8 cellular contexts compared by ENCODE assay signal in genomic region chr17:78923660-78924453, GRCh38. TPM values are rescaled to one million over a fixed set of nuclear protein-coding genes. Genes with fewer than 3 reads are reported as not detected.
DNase-seq lines count a peak whose midpoint lies in the region; ATAC-seq and TF ChIP-seq lines count a peak whose summit lies in the region.

No MANE protein-coding gene starts in this region.

- peak; percentile 69 for DNase-seq in CD14-positive monocyte (ENCODE audit: low spot score)
- peak; percentile 41 for DNase-seq in T-helper 9 cell
- peak; percentile 92 to 96 for DNase-seq in T47D (ENCODE audit: low read depth in 1 of 2, low spot score in 1 of 2)
- peak; percentile 43 to 66 for DNase-seq in stimulated activated CD4-positive, alpha-beta T cell treated with anti-CD3 and anti-CD28 coated beads, Interleukin-2, amount 100 ng/mL, for 24 hours
- no peak for DNase-seq in SHP77 treated with DMSO at 0.1 percent for 48 hours (lab: John Stamatoyannopoulos, UW)

- H3K27ac ChIP-seq in layer of hippocampus (ENCODE audit: low read depth, low read length) = peak overlapping the region; percentile 81

- peak overlapping the region; percentile 91 to 98 (median 95) for H3K27ac Mint-ChIP-seq in CD14-positive monocyte
- H3K27ac Mint-ChIP-seq in IgD-negative memory B cell = peak overlapping the region in 2 of 3 donors; percentile 41 to 87

- H3K36me3 Mint-ChIP-seq in CD14-positive monocyte (peaks cover 16 to 21% of the 10 kb centered on the region in 2 donors), IgD-negative memory B cell (no peaks in the 10 kb centered on the region)

- peaks cover 0 to 2% (median 0%) of the 10 kb centered on the region in 3 donors for H3K27me3 Mint-ChIP-seq in CD14-positive monocyte (ENCODE audit: low read depth in 3 of 3)
- peaks cover 2% of the 10 kb centered on the region for H3K27me3 Mint-ChIP-seq in IgD-negative memory B cell

- H3K4me1 Mint-ChIP-seq in CD14-positive monocyte (peaks cover 56% of the 10 kb centered on the region), IgD-negative memory B cell (peaks cover 5 to 10% (median 5%) of the 10 kb centered on the region in 3 donors)

- H3K9me3 Mint-ChIP-seq in CD14-positive monocyte (peaks cover 0 to 2% (median 0%) of the 10 kb centered on the region in 7 donors), IgD-negative memory B cell (no peaks in the 10 kb centered on the region)

- no peaks in the 10 kb centered on the region for H3K27me3 ChIP-seq in layer of hippocampus (ENCODE audit: control insufficient read depth, insufficient read depth, low read length)

- ATAC-seq in HG03196 (IDR thresholded peaks at IDR 0.05; ENCODE audit: unreplicated experiment) = no peak

- H3K4me3 Mint-ChIP-seq in CD14-positive monocyte (peak overlapping the region; percentile 94 to 95), IgD-negative memory B cell (peak overlapping the region; percentile 83 to 97 (median 85))

- TF ChIP-seq CTCF in CD14-positive monocyte (IDR thresholded peaks at IDR 0.05) = no peak

- in situ Hi-C loops in T47D (cut with HindIII; ENCODE audit: low pct_unique_long_range_greater_than_20kb, low sequenced_read_pairs) = no loop called here

- intact Hi-C loops in CD14-positive monocyte (cut with micrococcal nuclease) = loop anchor here (2.0 to 5.0 kb wide), 4 partner anchors 42 to 62 kb away; no protein-coding TSS in a partner anchor

RNA-seq across cellular contexts. Expression of gene TIMP2, which starts 1.3 kb away (rescaled TPM):
- polyA plus RNA-seq in CD14-positive monocyte (1 to 10 TPM; 4.5 to 6.4 TPM), IgD-negative memory B cell (0.34 TPM)

RNA-seq across cellular contexts. Expression of gene CEP295NL, which starts 20.9 kb away (rescaled TPM):
- polyA plus RNA-seq in CD14-positive monocyte (under 1 TPM in 1 of 2 donors, not detected in 1; 0.38 TPM), IgD-negative memory B cell (1.6 TPM)

RNA-seq across cellular contexts. Expression of gene LGALS3BP, which starts 55.9 kb away (rescaled TPM):
- 10 to 100 TPM; 11.7 to 12.0 TPM for polyA plus RNA-seq in CD14-positive monocyte
- polyA plus RNA-seq in IgD-negative memory B cell = 3.9 TPM
